ENCODE assay signal across 9 cellular contexts in the genomic region with DNA sequence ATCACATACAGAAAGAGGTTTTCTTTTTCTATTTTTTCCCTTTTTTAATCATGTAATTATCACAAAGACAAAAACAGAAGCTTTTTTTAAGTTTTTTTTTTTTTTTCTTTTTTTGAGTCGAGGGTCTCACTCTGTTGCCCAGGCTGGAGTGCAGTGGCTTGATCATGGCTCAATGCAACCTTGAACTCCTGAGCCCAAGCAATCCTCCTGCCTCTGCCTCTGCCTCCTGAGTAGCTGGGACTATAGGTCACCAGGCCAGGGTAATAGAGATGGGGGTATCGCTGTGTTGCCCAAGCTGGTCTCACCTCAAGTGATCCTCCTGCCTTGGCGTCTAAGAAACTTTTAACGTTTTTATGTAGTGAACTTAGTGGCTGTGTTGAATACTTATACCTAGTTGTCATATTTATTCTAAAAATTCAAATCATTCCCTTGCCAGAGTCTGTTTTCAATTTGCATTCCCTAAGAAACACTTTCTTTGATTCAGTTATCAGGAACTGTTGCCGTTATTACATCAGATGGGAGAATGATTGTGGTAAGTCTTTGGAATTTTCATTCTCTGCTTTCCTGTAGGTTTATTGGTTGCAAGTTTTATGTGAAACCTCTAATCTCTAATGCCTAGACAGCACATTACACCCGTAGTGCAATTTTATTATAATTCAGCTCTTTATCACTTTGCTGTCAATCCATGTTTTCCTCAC. TPM values are rescaled to one million over a fixed set of nuclear protein-coding genes. Genes with fewer than 3 reads are reported as not detected.
DNase-seq lines count a peak whose midpoint lies in the region; ATAC-seq and TF ChIP-seq lines count a peak whose summit lies in the region.
"Had no signal": no experiment of that assay in that cellular context is flagged by ENCODE, and none has a peak within 500 bp of the region (broad histone marks: within the 10 kb centered on the region; RNA-seq: fewer than 3 reads in every experiment).

No MANE protein-coding gene starts in this region.

- no peak for DNase-seq in activated T-cell treated with anti-CD3 and anti-CD28 coated beads, Interleukin-2, amount 50 U/mL, for 4 hours
- DNase-seq in activated T-cell treated with anti-CD3 and anti-CD28 coated beads for 4 hours (no peak), suprapubic skin (ENCODE audit: low spot score in 2 of 2) (no peak), AML-193 (lab: John Stamatoyannopoulos, UW) (no peak)

- ATAC-seq in activated T-cell treated with anti-CD3 and anti-CD28 coated beads, Interleukin-2, amount 50 U/mL, for 4 hours: no peak
- ATAC-seq in GM18519 (IDR thresholded peaks at IDR 0.05; ENCODE audit: low FRiP score, unreplicated experiment) (no peak), HG03135 (IDR thresholded peaks at IDR 0.05; ENCODE audit: unreplicated experiment) (no peak)

- no peaks in the 10 kb centered on the region for H3K9me3 ChIP-seq in iPS-15b (ENCODE audit: control insufficient read depth, insufficient read depth, low read length)
- no peaks in the 10 kb centered on the region for H3K9me3 ChIP-seq in suprapubic skin

- no peak for TF ChIP-seq CTCF in WI38 (IDR thresholded peaks at IDR 0.05; ENCODE audit: low read depth, low read length)
- no peak for TF ChIP-seq CTCF in suprapubic skin (IDR thresholded peaks at IDR 0.05)

- H3K9me3 Mint-ChIP-seq in activated T-cell treated with anti-CD3 and anti-CD28 coated beads, Interleukin-2, amount 50 U/mL, for 4 hours: no peaks in the 10 kb centered on the region

- peaks cover 39% of the 10 kb centered on the region for H3K4me1 Mint-ChIP-seq in activated T-cell treated with anti-CD3 and anti-CD28 coated beads, Interleukin-2, amount 50 U/mL, for 4 hours (ENCODE audit: low read depth)

- no peaks in the 10 kb centered on the region for H3K4me1 ChIP-seq in iPS-15b (ENCODE audit: control insufficient read depth, insufficient read depth, low read length)
- H3K4me1 ChIP-seq in suprapubic skin: peaks cover 29% of the 10 kb centered on the region

- WGBS in suprapubic skin: 57% methylated on average over 6 of the region's 6 CpGs

- H3K9ac ChIP-seq in iPS-15b (ENCODE audit: low read depth, low read length): peak overlapping the region; percentile 28

- H3K36me3 Mint-ChIP-seq in activated T-cell treated with anti-CD3 and anti-CD28 coated beads, Interleukin-2, amount 50 U/mL, for 4 hours (ENCODE audit: insufficient read depth): peaks cover 27% of the 10 kb centered on the region

- TF ChIP-seq POLR2A in suprapubic skin (IDR thresholded peaks at IDR 0.05): no peak

- peak overlapping the region; percentile 90 for H3K4me3 Mint-ChIP-seq in activated T-cell treated with anti-CD3 and anti-CD28 coated beads, Interleukin-2, amount 50 U/mL, for 4 hours

- peak overlapping the region; percentile 74 for H3K4me3 ChIP-seq in WI38 (ENCODE audit: low read depth, low read length)
- H3K4me3 ChIP-seq in iPS-15b (ENCODE audit: low read depth, low read length): peak overlapping the region; percentile 90
- peak overlapping the region; percentile 92 for H3K4me3 ChIP-seq in suprapubic skin

- TF ChIP-seq EP300 in suprapubic skin (IDR thresholded peaks at IDR 0.05): no peak

- no peaks in the 10 kb centered on the region for H3K27me3 ChIP-seq in iPS-15b (ENCODE audit: control insufficient read depth, insufficient read depth, low read length)
- H3K27me3 ChIP-seq in suprapubic skin: no peaks in the 10 kb centered on the region

- no peak overlapping the region for H3K27ac ChIP-seq in suprapubic skin

- no peaks in the 10 kb centered on the region for H3K36me3 ChIP-seq in iPS-15b (ENCODE audit: control insufficient read depth, insufficient read depth, low read length)
- H3K36me3 ChIP-seq in suprapubic skin: peaks cover 26% of the 10 kb centered on the region

- no peaks in the 10 kb centered on the region for H3K27me3 Mint-ChIP-seq in activated T-cell treated with anti-CD3 and anti-CD28 coated beads, Interleukin-2, amount 50 U/mL, for 4 hours (ENCODE audit: low read depth)

RNA-seq across cellular contexts. Expression of a gene that starts 1.3 kb away (rescaled TPM):
- 10 to 100 TPM; 45.9 to 51.7 (median 50.6) TPM for total RNA-seq in activated T-cell treated with anti-CD3 and anti-CD28 coated beads, Interleukin-2, amount 50 U/mL, for 4 hours
- total RNA-seq in suprapubic skin: 10 to 100 TPM; 19.4 to 41.7 (median 26.0) TPM

RNA-seq across cellular contexts. Expression of a gene that starts 39.2 kb away (rescaled TPM):
- total RNA-seq in activated T-cell treated with anti-CD3 and anti-CD28 coated beads, Interleukin-2, amount 50 U/mL, for 4 hours: under 1 TPM in 1 of 3 donors, not detected in 2; 0.34 TPM
- not detected for total RNA-seq in suprapubic skin
- total RNA-seq: T-helper 1 cell treated with Interleukin-12 subunit alpha and Interleukin-12 subunit beta and Interleukin-4 antibody, amounts not matched to agents 30 ng/mL and 1 ng/mL, for 36 hours had no signal
